Comparison of ENCODE assay signal across 18 cellular contexts in genomic region chr1:226476066-226476465, GRCh38.
DNase-seq lines count a peak whose midpoint lies in the region; ATAC-seq and TF ChIP-seq lines count a peak whose summit lies in the region.
"Had no signal": no experiment of that assay in that cellular context is flagged by ENCODE, and none has a peak within 500 bp of the region (broad histone marks: within the 10 kb centered on the region; RNA-seq: fewer than 3 reads in every experiment).

No MANE protein-coding gene starts in this region.

- H3K9ac ChIP-seq in PC-3 (ENCODE audit: low read length): peak overlapping the region; percentile 50
- H3K9ac ChIP-seq: BLaER1 had no signal

- CTCF ChIA-PET in PC-3 (lab: Charles Lee): interaction anchor here (1.4 kb wide), 1 partner anchor 71 kb away, joined by 6 read pairs; no protein-coding TSS in a partner anchor

- no peaks in the 10 kb centered on the region for H3K27me3 Mint-ChIP-seq in stimulated activated memory B cell treated with anti-CD40 and anti-IgM and Interleukin-4, amounts not matched to agents 10 μg/mL and 1 μg/mL and 100 μg/mL, for 72 hours

- H3K4me3 Mint-ChIP-seq in stimulated activated memory B cell treated with anti-CD40 and anti-IgM and Interleukin-4, amounts not matched to agents 10 μg/mL and 1 μg/mL and 100 μg/mL, for 72 hours: no peak overlapping the region
- H3K4me3 Mint-ChIP-seq: CD4-positive, alpha-beta memory T cell; CD4-positive, CD25-positive, alpha-beta regulatory T cell; CD8-positive, alpha-beta memory T cell had no signal

- H3K9me3 ChIP-seq in PC-3 (ENCODE audit: low read length): no peaks in the 10 kb centered on the region
- H3K9me3 ChIP-seq: BE2C, BLaER1 had no signal

- H3K27ac ChIP-seq in PC-3 (ENCODE audit: low read length): peak overlapping the region; percentile 85
- H3K27ac ChIP-seq: BLaER1 had no signal

- H3K4me1 ChIP-seq in PC-3 (ENCODE audit: insufficient read depth, low read length): peaks cover 50% of the 10 kb centered on the region
- H3K4me1 ChIP-seq: BE2C had no signal

- no peaks in the 10 kb centered on the region for H3K36me3 Mint-ChIP-seq in stimulated activated memory B cell treated with anti-CD40 and anti-IgM and Interleukin-4, amounts not matched to agents 10 μg/mL and 1 μg/mL and 100 μg/mL, for 72 hours
- H3K36me3 Mint-ChIP-seq: CD14-positive monocyte; CD4-positive, alpha-beta memory T cell; CD4-positive, CD25-positive, alpha-beta regulatory T cell; CD8-positive, alpha-beta memory T cell had no signal

- peak overlapping the region; percentile 47 for H2AFZ ChIP-seq in PC-3 (ENCODE audit: low read length)

- no TSS peak for BruUV-seq in PC-3 (replicated peaks; lab: Mats Ljungman, UMichigan)

- H3K9me2 ChIP-seq in PC-3 (replicated peaks; ENCODE audit: low read length): no peaks in the 10 kb centered on the region

- peak overlapping the region; percentile 4 for H3K27ac Mint-ChIP-seq in stimulated activated memory B cell treated with anti-CD40 and anti-IgM and Interleukin-4, amounts not matched to agents 10 μg/mL and 1 μg/mL and 100 μg/mL, for 72 hours
- H3K27ac Mint-ChIP-seq: CD4-positive, CD25-positive, alpha-beta regulatory T cell had no signal

- no peak for TF ChIP-seq CTCF in PC-3 (conservative IDR thresholded peaks at IDR 0.05; ENCODE audit: low read depth, low read length)

- H3K9me3 Mint-ChIP-seq in stimulated activated memory B cell treated with anti-CD40 and anti-IgM and Interleukin-4, amounts not matched to agents 10 μg/mL and 1 μg/mL and 100 μg/mL, for 72 hours: no peaks in the 10 kb centered on the region
- H3K9me3 Mint-ChIP-seq: CD14-positive monocyte; CD4-positive, alpha-beta memory T cell; CD8-positive, alpha-beta memory T cell had no signal

- H3K36me3 ChIP-seq in PC-3 (ENCODE audit: low read depth, low read length): no peaks in the 10 kb centered on the region
- H3K36me3 ChIP-seq: BE2C, BLaER1 had no signal

- H3K27me3 ChIP-seq in PC-3 (ENCODE audit: low read length): no peaks in the 10 kb centered on the region
- H3K27me3 ChIP-seq: BE2C, BLaER1 had no signal

- no peaks in the 10 kb centered on the region for H4K20me1 ChIP-seq in PC-3 (ENCODE audit: low read length)
- H4K20me1 ChIP-seq: BLaER1 had no signal

- H3K79me2 ChIP-seq in PC-3 (ENCODE audit: low read length): no peaks in the 10 kb centered on the region

- intact Hi-C loops in PC-3 (cut with micrococcal nuclease): loop anchor here (2.0 kb wide), 1 partner anchor 71 kb away; no protein-coding TSS in a partner anchor

- H3K4me3 ChIP-seq in PC-3 (ENCODE audit: low read length): 0 out of 2 replicates have a peak overlapping the region, but pooled peaks have one; percentile 5
- H3K4me3 ChIP-seq: BLaER1 had no signal

- H3K4me2 ChIP-seq in PC-3 (ENCODE audit: low read length): peak overlapping the region; percentile 42

- ATAC-seq in PC-3 (no peak), GM21529 (IDR thresholded peaks at IDR 0.05; ENCODE audit: unreplicated experiment) (no peak), HG02870 (IDR thresholded peaks at IDR 0.05; ENCODE audit: unreplicated experiment) (no peak)
- ATAC-seq in stimulated activated memory B cell treated with anti-CD40 and anti-IgM and Interleukin-4, amounts not matched to agents 10 μg/mL and 1 μg/mL and 100 μg/mL, for 72 hours: no peak

- POLR2A ChIA-PET in PC-3 (lab: Charles Lee; ENCODE audit: unreplicated experiment): interaction anchor here (0.5 to 1.0 kb wide), 3 partner anchors 47 to 388 kb away, joined by 3 to 4 read pairs (median 3); no protein-coding TSS in a partner anchor

- H3K4me1 Mint-ChIP-seq in stimulated activated memory B cell treated with anti-CD40 and anti-IgM and Interleukin-4, amounts not matched to agents 10 μg/mL and 1 μg/mL and 100 μg/mL, for 72 hours: peaks cover 5% of the 10 kb centered on the region
- H3K4me1 Mint-ChIP-seq: CD14-positive monocyte; CD4-positive, CD25-positive, alpha-beta regulatory T cell had no signal

- DNase-seq in PC-3: no peak
- peak; percentile 84 for DNase-seq in mesenteric fat pad (ENCODE audit: low spot score)
- DNase-seq in SK-N-DZ (ENCODE audit: low spot score): no peak
- DNase-seq: 8988T; ACHN; BE2C; C1 segment of cervical spinal cord; CD4-positive, alpha-beta memory T cell; CD4-positive, CD25-positive, alpha-beta regulatory T cell; CD8-positive, alpha-beta memory T cell; COR-L47; DMS79 treated with DMSO at 0.1 percent for 48 hours; GF-D8 had no signal

- H3F3A ChIP-seq in PC-3 (ENCODE audit: low read length, unreplicated experiment): no peaks in the 10 kb centered on the region
